Comparison of ENCODE assay signal across 23 cellular contexts in genomic region chr1:51715369-51715768, GRCh38.
"Had no signal": no experiment of that assay in that cellular context is flagged by ENCODE, and none has a peak within 500 bp of the region (broad histone marks: within the 10 kb centered on the region; RNA-seq: fewer than 3 reads in every experiment).

No MANE protein-coding gene starts in this region.

- DNase-seq: activated CD4-positive, alpha-beta T cell treated with anti-CD3 and anti-CD28 coated beads, Interleukin-2, amount 50 U/mL, for 4 hours; activated CD8-positive, alpha-beta memory T cell treated with anti-CD3 and anti-CD28 coated beads for 24 hours; activated CD8-positive, alpha-beta memory T cell treated with anti-CD3 and anti-CD28 coated beads, Interleukin-2, amount 50 U/mL, for 4 hours; activated naive CD8-positive, alpha-beta T cell treated with anti-CD3 and anti-CD28 coated beads for 36 hours; activated T-cell treated with anti-CD3 and anti-CD28 coated beads, Interleukin-2, amount 50 U/mL, for 24 hours; central memory CD4-positive, alpha-beta T cell; dorsolateral prefrontal cortex; glutamatergic neuron; hypothalamus; left ventricle myocardium superior; mammary epithelial cell; posterior cingulate gyrus; right lobe of liver; stimulated activated CD4-positive, alpha-beta T cell treated with anti-CD3 and anti-CD28 coated beads, Interleukin-2, amount 100 ng/mL, for 24 hours; stomach; T-helper 9 cell had no signal

- ATAC-seq: left ventricle myocardium superior, WTC11 had no signal

- H3K4me3 ChIP-seq: dorsolateral prefrontal cortex, esophagus muscularis mucosa, right lobe of liver, skin epidermis, stomach, suprapubic skin, tibial nerve had no signal

- H3K36me3 Mint-ChIP-seq: stimulated activated effector memory CD8-positive, alpha-beta T cell treated with anti-CD3 and anti-CD28 coated beads, Interleukin-12 subunit alpha, Interleukin-12 subunit beta, amount 100 ng/mL, for 72 hours had no signal

- H3K27ac ChIP-seq: esophagus muscularis mucosa, right lobe of liver, skin epidermis, stomach, suprapubic skin, tibial nerve had no signal

- H3K9me3 Mint-ChIP-seq: activated naive CD8-positive, alpha-beta T cell treated with anti-CD3 and anti-CD28 coated beads for 36 hours; activated T-cell treated with anti-CD3 and anti-CD28 coated beads, Interleukin-2, amount 50 U/mL, for 24 hours; activated T-helper 17 cell treated with anti-CD3 and anti-CD28 coated beads, Interleukin-2, amount 50 U/mL, for 72 hours; stimulated activated effector memory CD8-positive, alpha-beta T cell treated with anti-CD3 and anti-CD28 coated beads, Interleukin-12 subunit alpha, Interleukin-12 subunit beta, amount 100 ng/mL, for 72 hours had no signal

- H3K4me1 ChIP-seq: esophagus muscularis mucosa, suprapubic skin, tibial nerve had no signal

- H3K4me1 Mint-ChIP-seq: WTC11 had no signal

- H3K27ac Mint-ChIP-seq: activated naive CD8-positive, alpha-beta T cell treated with anti-CD3 and anti-CD28 coated beads for 36 hours; activated T-cell treated with anti-CD3 and anti-CD28 coated beads, Interleukin-2, amount 50 U/mL, for 24 hours; activated T-helper 17 cell treated with anti-CD3 and anti-CD28 coated beads, Interleukin-2, amount 50 U/mL, for 72 hours; stimulated activated effector memory CD8-positive, alpha-beta T cell treated with anti-CD3 and anti-CD28 coated beads, Interleukin-12 subunit alpha, Interleukin-12 subunit beta, amount 100 ng/mL, for 72 hours; WTC11 had no signal

- H3K36me3 ChIP-seq: esophagus muscularis mucosa, right lobe of liver, suprapubic skin had no signal

- H3K4me3 Mint-ChIP-seq: activated naive CD8-positive, alpha-beta T cell treated with anti-CD3 and anti-CD28 coated beads for 36 hours; activated T-cell treated with anti-CD3 and anti-CD28 coated beads, Interleukin-2, amount 50 U/mL, for 24 hours; activated T-helper 17 cell treated with anti-CD3 and anti-CD28 coated beads, Interleukin-2, amount 50 U/mL, for 72 hours; stimulated activated effector memory CD8-positive, alpha-beta T cell treated with anti-CD3 and anti-CD28 coated beads, Interleukin-12 subunit alpha, Interleukin-12 subunit beta, amount 100 ng/mL, for 72 hours; WTC11 had no signal

- H3K9me3 ChIP-seq: esophagus muscularis mucosa, right lobe of liver, stomach, suprapubic skin, tibial nerve had no signal

- H3K27me3 Mint-ChIP-seq: activated naive CD8-positive, alpha-beta T cell treated with anti-CD3 and anti-CD28 coated beads for 36 hours; activated T-cell treated with anti-CD3 and anti-CD28 coated beads, Interleukin-2, amount 50 U/mL, for 24 hours; activated T-helper 17 cell treated with anti-CD3 and anti-CD28 coated beads, Interleukin-2, amount 50 U/mL, for 72 hours had no signal

- H3K27me3 ChIP-seq: dorsolateral prefrontal cortex, esophagus muscularis mucosa, right lobe of liver, stomach, suprapubic skin, tibial nerve had no signal
